7 cellular contexts compared by ENCODE assay signal in the genomic region with DNA sequence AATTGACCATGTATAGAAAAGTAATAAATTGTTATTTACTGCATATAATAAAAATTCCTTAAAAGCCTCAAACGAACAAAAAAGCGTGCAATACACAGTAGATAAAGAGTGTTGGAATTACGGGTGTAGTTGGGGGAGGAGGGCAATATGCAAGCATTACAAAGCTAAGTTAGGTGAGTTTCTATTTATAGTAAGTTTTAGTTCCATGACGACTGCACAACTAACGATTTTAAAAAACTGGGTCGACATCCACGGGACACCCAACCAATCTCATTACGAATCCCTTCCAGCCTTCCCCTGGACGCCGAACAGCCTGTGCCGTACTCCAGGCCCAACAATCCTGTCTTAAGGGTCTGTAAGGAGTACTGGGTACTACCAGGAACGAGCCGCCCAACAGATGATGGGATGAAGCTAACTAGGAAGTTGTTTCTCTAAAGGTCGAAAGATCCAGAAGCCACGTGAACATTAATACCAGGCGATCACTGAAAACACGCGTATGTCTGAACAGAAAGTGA. TPM values are rescaled to one million over a fixed set of nuclear protein-coding genes. Genes with fewer than 3 reads are reported as not detected.
DNase-seq lines count a peak whose midpoint lies in the region; ATAC-seq lines count a peak whose summit lies in the region.

No MANE protein-coding gene starts in this region.

- H3K27ac Mint-ChIP-seq in activated CD4-positive, alpha-beta memory T cell treated with anti-CD3 and anti-CD28 coated beads for 36 hours = peak overlapping the region; percentile 50
- peak overlapping the region in 2 of 6 donors; percentile 39 to 50 for H3K27ac Mint-ChIP-seq in immature natural killer cell
- peak overlapping the region; percentile 90 for H3K27ac Mint-ChIP-seq in stimulated activated naive CD8-positive, alpha-beta T cell treated with anti-CD3 and anti-CD28 coated beads, Interleukin-15, Interleukin-2, amounts not matched to agents 100 ng/mL and 50 ng/mL, for 24 hours

- intact Hi-C loops in activated CD4-positive, alpha-beta memory T cell treated with anti-CD3 and anti-CD28 coated beads for 36 hours (cut with micrococcal nuclease) = loop anchor here (5.0 to 10.0 kb wide), 3 partner anchors 450 to 1482 kb away; partner anchors contain the start of genes PARP14 and SEMA5B

- peak overlapping the region; percentile 86 for H3K4me3 Mint-ChIP-seq in activated CD4-positive, alpha-beta memory T cell treated with anti-CD3 and anti-CD28 coated beads for 36 hours
- peak overlapping the region; percentile 80 to 90 (median 89) for H3K4me3 Mint-ChIP-seq in immature natural killer cell
- H3K4me3 Mint-ChIP-seq in stimulated activated naive CD8-positive, alpha-beta T cell treated with anti-CD3 and anti-CD28 coated beads, Interleukin-15, Interleukin-2, amounts not matched to agents 100 ng/mL and 50 ng/mL, for 24 hours = peak overlapping the region; percentile 97

- H3K36me3 Mint-ChIP-seq in activated CD4-positive, alpha-beta memory T cell treated with anti-CD3 and anti-CD28 coated beads for 36 hours = peaks cover 24% of the 10 kb centered on the region
- no peaks in the 10 kb centered on the region for H3K36me3 Mint-ChIP-seq in immature natural killer cell
- H3K36me3 Mint-ChIP-seq in stimulated activated naive CD8-positive, alpha-beta T cell treated with anti-CD3 and anti-CD28 coated beads, Interleukin-15, Interleukin-2, amounts not matched to agents 100 ng/mL and 50 ng/mL, for 24 hours (ENCODE audit: low read depth) = peaks cover 29% of the 10 kb centered on the region

- CTCF ChIA-PET in activated CD4-positive, alpha-beta memory T cell treated with anti-CD3 and anti-CD28 coated beads for 36 hours (lab: Charles Lee) = interaction anchor here (0.5 to 4.4 kb wide), 6 partner anchors 15 to 1483 kb away, joined by 3 to 28 read pairs (median 8); partner anchors contain the start of genes HCLS1 and SEMA5B

- POLR2A ChIA-PET in activated CD4-positive, alpha-beta memory T cell treated with anti-CD3 and anti-CD28 coated beads for 36 hours (lab: Charles Lee) = interaction anchor here (0.6 to 1.0 kb wide), 3 partner anchors 290 to 1135 kb away, joined by 3 read pairs; partner anchors contain the start of genes EAF2 and IQCB1

- peaks cover 6% of the 10 kb centered on the region for H3K4me1 Mint-ChIP-seq in activated CD4-positive, alpha-beta memory T cell treated with anti-CD3 and anti-CD28 coated beads for 36 hours (ENCODE audit: low read depth)
- peaks cover 12 to 25% of the 10 kb centered on the region in 2 donors for H3K4me1 Mint-ChIP-seq in immature natural killer cell
- H3K4me1 Mint-ChIP-seq in stimulated activated naive CD8-positive, alpha-beta T cell treated with anti-CD3 and anti-CD28 coated beads, Interleukin-15, Interleukin-2, amounts not matched to agents 100 ng/mL and 50 ng/mL, for 24 hours (ENCODE audit: low read depth) = peaks cover 24% of the 10 kb centered on the region

- peak; percentile 37 for DNase-seq in ELR (ENCODE audit: low read depth)
- DNase-seq in activated CD4-positive, alpha-beta memory T cell treated with anti-CD3 and anti-CD28 coated beads for 36 hours = no peak
- peak in 1 of 3 donors; percentile 1 for DNase-seq in immature natural killer cell
- no peak for DNase-seq in NCI-H2029 (lab: John Stamatoyannopoulos, UW)
- no peak for DNase-seq in activated CD4-positive, CD25-positive, alpha-beta regulatory T cell (lab: John Stamatoyannopoulos, UW)

- no peaks in the 10 kb centered on the region for H3K9me3 Mint-ChIP-seq in activated CD4-positive, alpha-beta memory T cell treated with anti-CD3 and anti-CD28 coated beads for 36 hours
- H3K9me3 Mint-ChIP-seq in immature natural killer cell = no peaks in the 10 kb centered on the region
- no peaks in the 10 kb centered on the region for H3K9me3 Mint-ChIP-seq in stimulated activated naive CD8-positive, alpha-beta T cell treated with anti-CD3 and anti-CD28 coated beads, Interleukin-15, Interleukin-2, amounts not matched to agents 100 ng/mL and 50 ng/mL, for 24 hours

- peak; percentile 1 for ATAC-seq in HG03039 (IDR thresholded peaks at IDR 0.05; ENCODE audit: unreplicated experiment)

- no peaks in the 10 kb centered on the region for H3K27me3 Mint-ChIP-seq in activated CD4-positive, alpha-beta memory T cell treated with anti-CD3 and anti-CD28 coated beads for 36 hours
- peaks cover 0 to 5% (median 3%) of the 10 kb centered on the region in 3 donors for H3K27me3 Mint-ChIP-seq in immature natural killer cell (ENCODE audit: low read depth in 3 of 3)
- H3K27me3 Mint-ChIP-seq in stimulated activated naive CD8-positive, alpha-beta T cell treated with anti-CD3 and anti-CD28 coated beads, Interleukin-15, Interleukin-2, amounts not matched to agents 100 ng/mL and 50 ng/mL, for 24 hours = no peaks in the 10 kb centered on the region

RNA-seq across cellular contexts. Expression of gene POLQ, which starts 0.7 kb away (rescaled TPM):
- total RNA-seq in activated CD4-positive, alpha-beta memory T cell treated with anti-CD3 and anti-CD28 coated beads for 36 hours = 10 to 100 TPM; 23.9 to 25.1 TPM
- polyA plus RNA-seq in immature natural killer cell = under 1 TPM in 1 of 3 donors, not detected in 2; 0.84 TPM

RNA-seq across cellular contexts. Expression of gene ARGFX, which starts 22.6 kb away (rescaled TPM):
- not detected for total RNA-seq in activated CD4-positive, alpha-beta memory T cell treated with anti-CD3 and anti-CD28 coated beads for 36 hours
- not detected for polyA plus RNA-seq in immature natural killer cell

RNA-seq across cellular contexts. Expression of gene FBXO40, which starts 48.1 kb away (rescaled TPM):
- not detected for total RNA-seq in activated CD4-positive, alpha-beta memory T cell treated with anti-CD3 and anti-CD28 coated beads for 36 hours
- under 1 TPM in 1 of 3 donors, not detected in 2; 0.09 TPM for polyA plus RNA-seq in immature natural killer cell
